In the genomic region with DNA sequence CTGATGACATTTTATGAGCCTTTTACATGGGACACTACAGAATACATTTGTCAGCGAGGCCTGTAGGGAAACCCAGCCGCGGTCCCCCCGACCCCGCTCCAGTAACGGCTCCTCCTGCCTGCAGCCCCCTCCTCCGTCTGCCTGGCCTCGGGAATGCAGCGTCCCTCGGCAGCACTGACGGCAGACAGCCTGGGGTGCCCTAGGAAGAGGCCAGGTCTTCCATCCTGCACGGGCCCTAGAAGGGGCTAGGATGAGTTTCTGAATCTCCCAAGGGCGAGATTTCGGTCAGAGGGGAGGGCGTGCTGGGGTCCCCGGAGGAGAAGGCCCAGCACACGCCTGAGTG, we compare ENCODE assay signal across 22 cellular contexts. TPM values are rescaled to one million over a fixed set of nuclear protein-coding genes. Genes with fewer than 3 reads are reported as not detected.
"Had no signal": no experiment of that assay in that cellular context is flagged by ENCODE, and none has a peak within 500 bp of the region (broad histone marks: within the 10 kb centered on the region; RNA-seq: fewer than 3 reads in every experiment).

No MANE protein-coding gene starts in this region.

- H3K36me3 ChIP-seq: heart left ventricle, ovary, right lobe of liver, transverse colon had no signal

- H3K4me1 ChIP-seq: foreskin keratinocyte had no signal

- ATAC-seq: foreskin keratinocyte; heart left ventricle; mucosa of descending colon; naive thymus-derived CD8-positive, alpha-beta T cell; right lobe of liver; stimulated activated memory B cell treated with anti-CD40 and anti-IgM and Interleukin-4, amounts not matched to agents 10 μg/mL and 1 μg/mL and 100 μg/mL, for 72 hours had no signal

- H3K4me3 ChIP-seq: heart left ventricle, mucosa of descending colon, ovary, right lobe of liver, testis, transverse colon had no signal

- H3K27me3 ChIP-seq: right lobe of liver, testis had no signal

- H3K9me3 ChIP-seq: heart left ventricle, mucosa of descending colon, ovary, right lobe of liver, testis, transverse colon had no signal

- DNase-seq: cerebellar nuclear complex; effector memory CD8-positive, alpha-beta T cell; erythroblast; foreskin keratinocyte; heart left ventricle; hippocampal formation; kidney glomerular epithelial cell; mucosa of descending colon; naive thymus-derived CD8-positive, alpha-beta T cell; nucleus accumbens; ovary; right lobe of liver; stimulated activated CD4-positive, alpha-beta T cell treated with anti-CD3 and anti-CD28 coated beads, Interleukin-4, amount 100 ng/mL, for 1 hour; stimulated activated CD8-positive, alpha-beta memory T cell treated with anti-CD3 and anti-CD28 coated beads, Interleukin-4, amount 100 ng/mL, for 48 hours; testis; transverse colon had no signal

- H3K27ac ChIP-seq: foreskin keratinocyte, heart left ventricle, ovary, right lobe of liver, testis, transverse colon had no signal

- FAIRE-seq: colon, islet of Langerhans had no signal

RNA-seq across cellular contexts. Expression of a gene that starts 8.4 kb away (rescaled TPM):
- total RNA-seq: foreskin keratinocyte; lung microvascular endothelial cell; naive thymus-derived CD8-positive, alpha-beta T cell had no signal

RNA-seq across cellular contexts. Expression of a gene that starts 34.1 kb away (rescaled TPM):
- total RNA-seq: neural crest cell had no signal

RNA-seq across cellular contexts. Expression of a gene that starts 49.7 kb away (rescaled TPM):
- total RNA-seq: foreskin keratinocyte; lung microvascular endothelial cell; naive thymus-derived CD8-positive, alpha-beta T cell; neural crest cell; progenitor cell of endocrine pancreas had no signal
- polyA plus RNA-seq: foreskin keratinocyte; naive thymus-derived CD8-positive, alpha-beta T cell had no signal
